6 cellular contexts compared by ENCODE assay signal in genomic region chr17:38855101-38855714, GRCh38. TPM values are rescaled to one million over a fixed set of nuclear protein-coding genes. Genes with fewer than 3 reads are reported as not detected.
DNase-seq lines count a peak whose midpoint lies in the region; ATAC-seq and TF ChIP-seq lines count a peak whose summit lies in the region.
"Not testable (repeated sequence)": the region's sequence is repeated elsewhere in the genome, so short reads cannot be mapped to it uniquely, and the experiment has no call there.

No MANE protein-coding gene starts in this region.

- H3K4me1 ChIP-seq in osteoblast (ENCODE audit: insufficient read depth, low read length) = peaks cover 19% of the 10 kb centered on the region

- not testable (repeated sequence) for ATAC-seq in WTC11

- not testable (repeated sequence) for H3K4me3 ChIP-seq in AG09309 (ENCODE audit: control insufficient read depth, low read depth, low read length); fibroblast of mammary gland (ENCODE audit: control insufficient read depth, low read depth, low read length)
- H3K4me3 ChIP-seq in HFF-Myc (replicated peaks; ENCODE audit: low read depth, low read length) (peak overlapping the region; percentile 69), osteoblast (ENCODE audit: insufficient read depth, low read length) (peak overlapping the region; percentile 40)

- H2AFZ ChIP-seq in osteoblast (ENCODE audit: low read length) = peak overlapping the region; percentile 43

- H3K4me3 Mint-ChIP-seq in WTC11 = not testable (repeated sequence)

- peak overlapping the region; percentile 78 for H3K27ac Mint-ChIP-seq in WTC11

- H3K27me3 Mint-ChIP-seq in WTC11 (ENCODE audit: low read depth) = not testable (repeated sequence)

- H3K36me3 ChIP-seq in osteoblast (ENCODE audit: insufficient read depth, low read length) = peaks cover 26% of the 10 kb centered on the region

- H3K27ac ChIP-seq in osteoblast (ENCODE audit: low read depth, low read length) = not testable (repeated sequence)

- peaks cover 33% of the 10 kb centered on the region for H4K20me1 ChIP-seq in osteoblast (ENCODE audit: insufficient read depth, low read length)

- not testable (repeated sequence) for H3K9me3 Mint-ChIP-seq in WTC11

- CTCF ChIA-PET in WTC11 (lab: Charles Lee) = interaction anchor here (0.6 to 2.7 kb wide), 2 partner anchors 10 to 69 kb away, joined by 3 to 12 read pairs; partner anchors contain the start of gene LASP1NB

- not testable (repeated sequence) for H3K9me3 ChIP-seq in osteoblast (ENCODE audit: low read depth, low read length)

- H3K79me2 ChIP-seq in osteoblast (ENCODE audit: insufficient read depth, low read length) = peaks cover 34% of the 10 kb centered on the region

- POLR2A ChIA-PET in WTC11 (lab: Charles Lee) = interaction anchor here (3.1 kb wide), 1 partner anchor 30 kb away, joined by 10 read pairs; the partner anchor contains the start of gene CWC25

- peaks cover 34% of the 10 kb centered on the region for H3K36me3 Mint-ChIP-seq in WTC11

- DNase-seq in AG09309 (ENCODE audit: low read depth) (peak; percentile 81), HFF-Myc (ENCODE audit: extremely low read depth, low read depth) (peak; percentile 70), amniotic epithelial cell (ENCODE audit: low read depth) (peak; percentile 83), fibroblast of mammary gland (ENCODE audit: low read depth) (peak; percentile 89)
- not testable (repeated sequence) for DNase-seq in WTC11 (ENCODE audit: low spot score); osteoblast (ENCODE audit: insufficient read length, low spot score, missing footprints)

- not testable (repeated sequence) for H3K27me3 ChIP-seq in osteoblast (ENCODE audit: insufficient read depth, low read length)

- H3K4me1 Mint-ChIP-seq in WTC11 = peaks cover 29% of the 10 kb centered on the region

- H3K4me2 ChIP-seq in osteoblast (ENCODE audit: insufficient read depth, low read length) = peak overlapping the region; percentile 67

- not testable (repeated sequence) for TF ChIP-seq CTCF in AG09309 (IDR thresholded peaks at IDR 0.05; ENCODE audit: control insufficient read depth, insufficient read depth, low read depth, low read length, missing control alignments); HFF-Myc (IDR thresholded peaks at IDR 0.05; ENCODE audit: low read depth, low read length, missing control alignments); WTC11 (IDR thresholded peaks at IDR 0.05); fibroblast of mammary gland (conservative IDR thresholded peaks at IDR 0.05; ENCODE audit: control insufficient read depth, insufficient read depth, low read depth, low read length); osteoblast (IDR thresholded peaks at IDR 0.05; ENCODE audit: extremely low read depth, low read depth, low read length)

RNA-seq across cellular contexts. Expression of gene RPL23, which starts 1.7 kb away (rescaled TPM):
- 1,832 to 2,028 TPM (median 1,945 TPM) in 3 replicates for total RNA-seq in WTC11 (2021)
- 821 and 1,095 TPM in 2 replicates for total RNA-seq in osteoblast

RNA-seq across cellular contexts. Expression of gene LASP1, which starts 14.7 kb away (rescaled TPM):
- 126 to 139 TPM (median 128 TPM) in 3 replicates for total RNA-seq in WTC11 (2021)
- total RNA-seq in osteoblast = 215 and 228 TPM in 2 replicates

RNA-seq across cellular contexts. Expression of gene CWC25, which starts 30.1 kb away (rescaled TPM):
- total RNA-seq in WTC11 (2021) = 16.1 to 17.3 TPM (median 17.1 TPM) in 3 replicates
- 10.3 and 10.9 TPM in 2 replicates for total RNA-seq in osteoblast

RNA-seq across cellular contexts. Expression of gene PIP4K2B, which starts 55.9 kb away (rescaled TPM):
- total RNA-seq in WTC11 (2021) (54.0 to 61.9 TPM (median 57.3 TPM) in 3 replicates), osteoblast (48.1 and 65.4 TPM in 2 replicates)
